In genomic region chr18:73688851-73689659, GRCh38 we compare ENCODE assay signal across 9 cellular contexts.
DNase-seq lines count a peak whose midpoint lies in the region; ATAC-seq and TF ChIP-seq lines count a peak whose summit lies in the region.
"Had no signal": no experiment of that assay in that cellular context is flagged by ENCODE, and none has a peak within 500 bp of the region (broad histone marks: within the 10 kb centered on the region; RNA-seq: fewer than 3 reads in every experiment).

No MANE protein-coding gene starts in this region.

- intact Hi-C loops in activated T-helper 1 cell treated with anti-CD3 and anti-CD28 coated beads, Interleukin-12 subunit alpha, Interleukin-12 subunit beta, Interleukin-2, Interleukin-4 antibody, amounts not matched to agents 30 ng/mL and 10 ng/mL and 1 ng/mL, durations not matched to agents 14 hours and 24 hours and 36 hours (cut with micrococcal nuclease): no loop called here

- peak; percentile 81 for ATAC-seq in GM19324 (IDR thresholded peaks at IDR 0.05; ENCODE audit: low FRiP score, unreplicated experiment)
- peak; percentile 75 for ATAC-seq in HG03175 (IDR thresholded peaks at IDR 0.05; ENCODE audit: unreplicated experiment)

- H3K36me3 Mint-ChIP-seq in activated T-helper 1 cell treated with anti-CD3 and anti-CD28 coated beads, Interleukin-12 subunit alpha, Interleukin-12 subunit beta, Interleukin-2, Interleukin-4 antibody, amounts not matched to agents 30 ng/mL and 10 ng/mL and 1 ng/mL, durations not matched to agents 14 hours and 24 hours and 36 hours (ENCODE audit: low read depth): no peaks in the 10 kb centered on the region

- in situ Hi-C loops in astrocyte of the cerebellum (cut with HindIII; ENCODE audit: low sequenced_read_pairs): no loop called here

- H3K4me3 Mint-ChIP-seq in activated T-helper 1 cell treated with anti-CD3 and anti-CD28 coated beads, Interleukin-12 subunit alpha, Interleukin-12 subunit beta, Interleukin-2, Interleukin-4 antibody, amounts not matched to agents 30 ng/mL and 10 ng/mL and 1 ng/mL, durations not matched to agents 14 hours and 24 hours and 36 hours: no peak overlapping the region

- TF ChIP-seq CTCF in astrocyte of the cerebellum (IDR thresholded peaks at IDR 0.05; ENCODE audit: low read depth, low read length, missing control alignments): no peak

- no peak overlapping the region for H3K27ac Mint-ChIP-seq in activated T-helper 1 cell treated with anti-CD3 and anti-CD28 coated beads, Interleukin-12 subunit alpha, Interleukin-12 subunit beta, Interleukin-2, Interleukin-4 antibody, amounts not matched to agents 30 ng/mL and 10 ng/mL and 1 ng/mL, durations not matched to agents 14 hours and 24 hours and 36 hours

- H3K4me3 ChIP-seq in astrocyte of the cerebellum (ENCODE audit: low read depth, low read length): no peak overlapping the region

- no peaks in the 10 kb centered on the region for H3K27me3 Mint-ChIP-seq in activated T-helper 1 cell treated with anti-CD3 and anti-CD28 coated beads, Interleukin-12 subunit alpha, Interleukin-12 subunit beta, Interleukin-2, Interleukin-4 antibody, amounts not matched to agents 30 ng/mL and 10 ng/mL and 1 ng/mL, durations not matched to agents 14 hours and 24 hours and 36 hours (ENCODE audit: insufficient read depth)

- peak; percentile 83 for DNase-seq in astrocyte of the cerebellum (ENCODE audit: low read depth)
- DNase-seq in non-pigmented ciliary epithelial cell (ENCODE audit: low read depth): peak; percentile 73
- DNase-seq in activated T-helper 1 cell treated with anti-CD3 and anti-CD28 coated beads, Interleukin-12 subunit alpha, Interleukin-12 subunit beta, Interleukin-2, Interleukin-4 antibody, amounts not matched to agents 30 ng/mL and 10 ng/mL and 1 ng/mL, durations not matched to agents 14 hours and 24 hours and 36 hours (ENCODE audit: low spot score): no peak
- no peak for DNase-seq in NCI-H187 (lab: John Stamatoyannopoulos, UW)
- no peak for DNase-seq in ecto neural progenitor cell (ENCODE audit: low spot score)
- DNase-seq in NCI-H345 treated with DMSO at 0.1 percent for 48 hours (lab: John Stamatoyannopoulos, UW; ENCODE audit: unreplicated experiment): no peak
- DNase-seq: stimulated activated CD4-positive, alpha-beta T cell treated with anti-CD3 and anti-CD28 coated beads, Interleukin-12 subunit alpha, Interleukin-12 subunit beta, amount 100 ng/mL, for 4 hours had no signal

- no peaks in the 10 kb centered on the region for H3K4me1 Mint-ChIP-seq in activated T-helper 1 cell treated with anti-CD3 and anti-CD28 coated beads, Interleukin-12 subunit alpha, Interleukin-12 subunit beta, Interleukin-2, Interleukin-4 antibody, amounts not matched to agents 30 ng/mL and 10 ng/mL and 1 ng/mL, durations not matched to agents 14 hours and 24 hours and 36 hours (ENCODE audit: low read depth)

- no peaks in the 10 kb centered on the region for H3K9me3 Mint-ChIP-seq in activated T-helper 1 cell treated with anti-CD3 and anti-CD28 coated beads, Interleukin-12 subunit alpha, Interleukin-12 subunit beta, Interleukin-2, Interleukin-4 antibody, amounts not matched to agents 30 ng/mL and 10 ng/mL and 1 ng/mL, durations not matched to agents 14 hours and 24 hours and 36 hours

Comparison
In these comparisons a context has a peak if more than half of its experiments do, and no peak if none do; other contexts are left out.
1. DNase-seq: peak in astrocyte of the cerebellum (single experiment) and non-pigmented ciliary epithelial cell (single experiment); none in activated T-helper 1 cell treated with anti-CD3 and anti-CD28 coated beads, Interleukin-12 subunit alpha, Interleukin-12 subunit beta, Interleukin-2, Interleukin-4 antibody, amounts not matched to agents 30 ng/mL and 10 ng/mL and 1 ng/mL, durations not matched to agents 14 hours and 24 hours and 36 hours (single experiment), NCI-H187 (0 of 2), ecto neural progenitor cell (single experiment) and NCI-H345 treated with DMSO at 0.1 percent for 48 hours (single experiment).